ENCODE assay signal across 1 cellular context in the genomic region with DNA sequence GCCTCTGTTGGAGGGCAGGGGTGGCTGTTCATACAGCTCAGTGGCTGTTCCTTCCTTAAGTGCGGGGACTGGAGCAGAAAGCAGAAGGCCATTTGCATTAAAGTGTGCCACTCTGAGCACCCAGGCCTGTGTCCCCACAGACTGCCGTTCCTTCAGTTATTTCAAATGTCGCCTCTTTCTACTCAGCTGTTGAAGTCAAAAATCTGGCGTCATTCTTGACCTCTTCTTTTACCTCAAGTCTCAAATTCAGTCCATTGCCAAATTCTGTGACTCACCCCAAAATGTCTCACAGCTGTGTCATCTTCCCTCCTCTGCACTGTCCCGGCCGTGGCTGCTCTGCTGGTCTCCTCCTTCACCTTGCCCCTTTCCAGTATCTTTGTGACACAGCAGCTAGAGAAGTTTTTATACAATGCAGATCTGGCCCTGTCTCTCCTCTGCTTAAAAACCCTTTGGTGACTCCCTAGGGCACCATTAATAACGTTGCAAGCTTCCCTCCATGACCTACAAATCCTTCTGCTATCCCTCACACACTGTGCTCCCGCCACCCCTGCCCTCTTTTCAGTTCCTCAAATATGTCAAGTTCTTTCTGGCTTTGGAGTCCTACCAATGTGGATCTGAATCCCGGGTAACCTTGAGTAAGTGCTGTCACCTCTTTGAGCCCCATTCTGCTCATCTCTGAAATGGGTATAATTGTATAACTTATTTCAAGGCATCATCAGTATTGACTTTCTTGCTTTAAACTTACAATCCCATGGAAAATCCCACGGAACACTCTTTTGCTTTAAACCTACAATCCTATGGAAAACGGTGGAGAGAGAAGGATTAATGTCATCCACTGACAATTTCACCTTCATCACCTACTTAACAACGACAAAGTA.
TF ChIP-seq lines count a peak whose summit lies in the region.

No MANE protein-coding gene starts in this region.

TF ChIP-seq in WTC11, 78 proteins besides CTCF, POLR2A, EP300 and RAD21 (continued from another document):
- TF ChIP-seq, protein P1, sequence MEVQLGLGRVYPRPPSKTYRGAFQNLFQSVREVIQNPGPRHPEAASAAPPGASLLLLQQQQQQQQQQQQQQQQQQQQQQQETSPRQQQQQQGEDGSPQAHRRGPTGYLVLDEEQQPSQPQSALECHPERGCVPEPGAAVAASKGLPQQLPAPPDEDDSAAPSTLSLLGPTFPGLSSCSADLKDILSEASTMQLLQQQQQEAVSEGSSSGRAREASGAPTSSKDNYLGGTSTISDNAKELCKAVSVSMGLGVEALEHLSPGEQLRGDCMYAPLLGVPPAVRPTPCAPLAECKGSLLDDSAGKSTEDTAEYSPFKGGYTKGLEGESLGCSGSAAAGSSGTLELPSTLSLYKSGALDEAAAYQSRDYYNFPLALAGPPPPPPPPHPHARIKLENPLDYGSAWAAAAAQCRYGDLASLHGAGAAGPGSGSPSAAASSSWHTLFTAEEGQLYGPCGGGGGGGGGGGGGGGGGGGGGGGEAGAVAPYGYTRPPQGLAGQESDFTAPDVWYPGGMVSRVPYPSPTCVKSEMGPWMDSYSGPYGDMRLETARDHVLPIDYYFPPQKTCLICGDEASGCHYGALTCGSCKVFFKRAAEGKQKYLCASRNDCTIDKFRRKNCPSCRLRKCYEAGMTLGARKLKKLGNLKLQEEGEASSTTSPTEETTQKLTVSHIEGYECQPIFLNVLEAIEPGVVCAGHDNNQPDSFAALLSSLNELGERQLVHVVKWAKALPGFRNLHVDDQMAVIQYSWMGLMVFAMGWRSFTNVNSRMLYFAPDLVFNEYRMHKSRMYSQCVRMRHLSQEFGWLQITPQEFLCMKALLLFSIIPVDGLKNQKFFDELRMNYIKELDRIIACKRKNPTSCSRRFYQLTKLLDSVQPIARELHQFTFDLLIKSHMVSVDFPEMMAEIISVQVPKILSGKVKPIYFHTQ (CRISPR knock-in tag; IDR thresholded peaks at IDR 0.05) = no peak
- TF ChIP-seq GABPB1 (CRISPR knock-in tag; IDR thresholded peaks at IDR 0.05) (no peak), SMAD4 (CRISPR knock-in tag; IDR thresholded peaks at IDR 0.05) (no peak), CBFB (CRISPR knock-in tag; IDR thresholded peaks at IDR 0.05; ENCODE audit: low read depth) (no peak), NFE2L1 (CRISPR knock-in tag; IDR thresholded peaks at IDR 0.05) (no peak), NR2C2 (CRISPR knock-in tag; IDR thresholded peaks at IDR 0.05) (no peak)
- TF ChIP-seq, protein P2, sequence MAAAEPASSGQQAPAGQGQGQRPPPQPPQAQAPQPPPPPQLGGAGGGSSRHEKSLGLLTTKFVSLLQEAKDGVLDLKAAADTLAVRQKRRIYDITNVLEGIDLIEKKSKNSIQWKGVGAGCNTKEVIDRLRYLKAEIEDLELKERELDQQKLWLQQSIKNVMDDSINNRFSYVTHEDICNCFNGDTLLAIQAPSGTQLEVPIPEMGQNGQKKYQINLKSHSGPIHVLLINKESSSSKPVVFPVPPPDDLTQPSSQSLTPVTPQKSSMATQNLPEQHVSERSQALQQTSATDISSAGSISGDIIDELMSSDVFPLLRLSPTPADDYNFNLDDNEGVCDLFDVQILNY (CRISPR knock-in tag; IDR thresholded peaks at IDR 0.05) = no peak
- TF ChIP-seq, protein P3, sequence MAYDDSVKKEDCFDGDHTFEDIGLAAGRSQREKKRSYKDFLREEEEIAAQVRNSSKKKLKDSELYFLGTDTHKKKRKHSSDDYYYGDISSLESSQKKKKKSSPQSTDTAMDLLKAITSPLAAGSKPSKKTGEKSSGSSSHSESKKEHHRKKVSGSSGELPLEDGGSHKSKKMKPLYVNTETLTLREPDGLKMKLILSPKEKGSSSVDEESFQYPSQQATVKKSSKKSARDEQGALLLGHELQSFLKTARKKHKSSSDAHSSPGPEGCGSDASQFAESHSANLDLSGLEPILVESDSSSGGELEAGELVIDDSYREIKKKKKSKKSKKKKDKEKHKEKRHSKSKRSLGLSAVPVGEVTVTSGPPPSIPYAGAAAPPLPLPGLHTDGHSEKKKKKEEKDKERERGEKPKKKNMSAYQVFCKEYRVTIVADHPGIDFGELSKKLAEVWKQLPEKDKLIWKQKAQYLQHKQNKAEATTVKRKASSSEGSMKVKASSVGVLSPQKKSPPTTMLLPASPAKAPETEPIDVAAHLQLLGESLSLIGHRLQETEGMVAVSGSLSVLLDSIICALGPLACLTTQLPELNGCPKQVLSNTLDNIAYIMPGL (CRISPR knock-in tag; IDR thresholded peaks at IDR 0.05) = no peak
- TF ChIP-seq, protein P4, sequence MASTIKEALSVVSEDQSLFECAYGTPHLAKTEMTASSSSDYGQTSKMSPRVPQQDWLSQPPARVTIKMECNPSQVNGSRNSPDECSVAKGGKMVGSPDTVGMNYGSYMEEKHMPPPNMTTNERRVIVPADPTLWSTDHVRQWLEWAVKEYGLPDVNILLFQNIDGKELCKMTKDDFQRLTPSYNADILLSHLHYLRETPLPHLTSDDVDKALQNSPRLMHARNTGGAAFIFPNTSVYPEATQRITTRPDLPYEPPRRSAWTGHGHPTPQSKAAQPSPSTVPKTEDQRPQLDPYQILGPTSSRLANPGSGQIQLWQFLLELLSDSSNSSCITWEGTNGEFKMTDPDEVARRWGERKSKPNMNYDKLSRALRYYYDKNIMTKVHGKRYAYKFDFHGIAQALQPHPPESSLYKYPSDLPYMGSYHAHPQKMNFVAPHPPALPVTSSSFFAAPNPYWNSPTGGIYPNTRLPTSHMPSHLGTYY (CRISPR knock-in tag; IDR thresholded peaks at IDR 0.05) = no peak
